In the genomic region with DNA sequence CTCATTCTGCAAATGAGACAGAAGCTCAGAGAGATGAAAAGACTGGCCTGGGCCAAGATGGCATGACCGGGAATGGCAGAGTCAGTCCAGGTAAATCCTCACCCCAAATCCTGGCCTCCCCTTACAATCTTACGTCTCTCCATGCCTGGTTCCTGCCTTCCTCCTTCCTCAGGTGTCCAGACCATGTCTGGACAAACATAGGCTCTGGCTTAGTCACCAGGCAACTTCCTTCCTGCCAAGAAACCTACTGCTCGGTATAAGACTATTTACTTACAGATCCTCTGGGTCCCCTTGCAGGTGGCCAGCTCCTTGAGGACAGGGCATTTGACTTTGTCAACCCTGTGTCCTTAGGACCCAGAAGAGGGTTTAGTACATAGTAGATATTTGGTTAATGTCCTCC, we compare ENCODE assay signal across 15 cellular contexts.
DNase-seq lines count a peak whose midpoint lies in the region; ATAC-seq and TF ChIP-seq lines count a peak whose summit lies in the region.
"Had no signal": no experiment of that assay in that cellular context is flagged by ENCODE, and none has a peak within 500 bp of the region (broad histone marks: within the 10 kb centered on the region; RNA-seq: fewer than 3 reads in every experiment).

No MANE protein-coding gene starts in this region.

- no peak for TF ChIP-seq RAD21 in HCT116 (IDR thresholded peaks at IDR 0.05; ENCODE audit: low read depth)

- peak overlapping the region; percentile 75 for H3K27ac Mint-ChIP-seq in glutamatergic neuron (ENCODE audit: unreplicated experiment)
- H3K27ac Mint-ChIP-seq: activated CD8-positive, alpha-beta T cell treated with anti-CD3 and anti-CD28 coated beads for 36 hours; CD14-positive monocyte had no signal

- H3K4me1 ChIP-seq in HCT116 (ENCODE audit: control insufficient read depth in 1 of 2, insufficient read depth in 2 of 2, low read length in 2 of 2): peaks cover 0 to 6% of the 10 kb centered on the region in 2 experiments; a peak in 1 of 4 replicates
- peaks cover 13% of the 10 kb centered on the region for H3K4me1 ChIP-seq in RWPE2 (ENCODE audit: insufficient read depth, poor library complexity, severe bottlenecking)
- peaks cover 0 to 21% (median 7%) of the 10 kb centered on the region in 4 donors for H3K4me1 ChIP-seq in sigmoid colon
- no peaks in the 10 kb centered on the region for H3K4me1 ChIP-seq in suprapubic skin
- H3K4me1 ChIP-seq in prostate gland (replicated peaks): no peaks in the 10 kb centered on the region
- H3K4me1 ChIP-seq in transverse colon: peaks cover 2 to 29% (median 15%) of the 10 kb centered on the region in 4 donors

- no peak for TF ChIP-seq EP300 in sigmoid colon (IDR thresholded peaks at IDR 0.05)
- no peak for TF ChIP-seq EP300 in suprapubic skin (IDR thresholded peaks at IDR 0.05)
- no peak for TF ChIP-seq EP300 in transverse colon (IDR thresholded peaks at IDR 0.05; ENCODE audit: low read depth)

- no peak overlapping the region for H3K9ac ChIP-seq in HCT116 (ENCODE audit: low read length)

- 38 to 55% methylated on average over 3 of the region's 3 CpGs for WGBS in sigmoid colon, 2 donors
- 72% methylated on average over 3 of the region's 3 CpGs for WGBS in suprapubic skin
- WGBS in prostate gland: 65% methylated on average over 3 of the region's 3 CpGs
- 59% methylated on average over 3 of the region's 3 CpGs; no CpG with 5 or more reads in 1 of the 2 donors for WGBS in transverse colon (ENCODE audit: low coverage in 1 of 2), 2 donors

- H3K27me3 ChIP-seq in HCT116 (ENCODE audit: insufficient read depth, low read length) (peaks cover 6% of the 10 kb centered on the region; the same call in 1 of the 2 replicates), RWPE2 (ENCODE audit: insufficient read depth, poor library complexity, severe bottlenecking) (no peaks in the 10 kb centered on the region), sigmoid colon (no peaks in the 10 kb centered on the region), suprapubic skin (no peaks in the 10 kb centered on the region), prostate gland (replicated peaks; ENCODE audit: insufficient read depth) (no peaks in the 10 kb centered on the region), transverse colon (no peaks in the 10 kb centered on the region)
- H3K27me3 ChIP-seq: ovary had no signal

- no peaks in the 10 kb centered on the region for H3K36me3 Mint-ChIP-seq in glutamatergic neuron (ENCODE audit: unreplicated experiment)
- H3K36me3 Mint-ChIP-seq: CD14-positive monocyte had no signal

- TF ChIP-seq POLR2A in HCT116 (IDR thresholded peaks at IDR 0.05; ENCODE audit: borderline replicate concordance, extremely low read depth, insufficient read depth, insufficient read length): no peak
- no peak for TF ChIP-seq POLR2A in sigmoid colon (IDR thresholded peaks at IDR 0.05)
- TF ChIP-seq POLR2A in suprapubic skin (IDR thresholded peaks at IDR 0.05): no peak
- no peak for TF ChIP-seq POLR2A in prostate gland (IDR thresholded peaks at IDR 0.05)
- TF ChIP-seq POLR2A in transverse colon (IDR thresholded peaks at IDR 0.05): no peak

- no peak overlapping the region for H2AFZ ChIP-seq in HCT116 (ENCODE audit: low read depth, low read length, poor library complexity, severe bottlenecking)

- H3K27me3 Mint-ChIP-seq in glutamatergic neuron (ENCODE audit: unreplicated experiment): peaks cover 3% of the 10 kb centered on the region

- RAD21 ChIA-PET in HCT116 (lab: Charles Lee; ENCODE audit: low non-redundant PET in 1 of 2, low total read pairs in 2 of 2, uncharacterized antibody in 2 of 2, unreplicated experiment in 2 of 2): no interaction called here

- intact Hi-C loops in HCT116 (cut with micrococcal nuclease): no loop called here
- intact Hi-C loops in sigmoid colon (cut with DNase I): no loop called here
- intact Hi-C loops in prostate gland (cut with DNase I): no loop called here
- intact Hi-C loops in transverse colon (cut with DNase I; ENCODE audit: low total_unique reads): no loop called here

- TF ChIP-seq CTCF in HCT116 (IDR thresholded peaks at IDR 0.05 in 2 of 3, conservative IDR thresholded peaks at IDR 0.05 in 1 of 3; ENCODE audit: borderline replicate concordance in 1 of 3, insufficient read depth in 1 of 3, low read depth in 2 of 3, low read length in 2 of 3) (no peak), RWPE2 (IDR thresholded peaks at IDR 0.05; ENCODE audit: poor library complexity, severe bottlenecking) (no peak), glutamatergic neuron (IDR thresholded peaks at IDR 0.05; ENCODE audit: partially characterized antibody, unreplicated experiment) (no peak), sigmoid colon (IDR thresholded peaks at IDR 0.05) (no peak), GM13976 (IDR thresholded peaks at IDR 0.05; ENCODE audit: borderline replicate concordance, control extremely low read depth, extremely low read depth, insufficient read depth, missing control alignments) (no peak), suprapubic skin (IDR thresholded peaks at IDR 0.05) (no peak), prostate gland (IDR thresholded peaks at IDR 0.05) (no peak), transverse colon (IDR thresholded peaks at IDR 0.05) (no peak)

- H3K4me3 Mint-ChIP-seq in glutamatergic neuron (ENCODE audit: unreplicated experiment): no peak overlapping the region
- H3K4me3 Mint-ChIP-seq: activated CD8-positive, alpha-beta T cell treated with anti-CD3 and anti-CD28 coated beads for 36 hours; CD14-positive monocyte had no signal

- H4K20me1 ChIP-seq in HCT116 (ENCODE audit: insufficient read depth): no peaks in the 10 kb centered on the region

- H3K9me3 ChIP-seq in HCT116 (ENCODE audit: control insufficient read depth in 1 of 2, insufficient read depth in 1 of 2, low read depth in 1 of 2, low read length in 2 of 2): no peaks in the 10 kb centered on the region
- no peaks in the 10 kb centered on the region for H3K9me3 ChIP-seq in RWPE2 (ENCODE audit: severe bottlenecking)
- no peaks in the 10 kb centered on the region for H3K9me3 ChIP-seq in sigmoid colon
- no peaks in the 10 kb centered on the region for H3K9me3 ChIP-seq in suprapubic skin
- H3K9me3 ChIP-seq in prostate gland: no peaks in the 10 kb centered on the region
- no peaks in the 10 kb centered on the region for H3K9me3 ChIP-seq in transverse colon
- H3K9me3 ChIP-seq: ovary had no signal

- no peak overlapping the region for H3K4me3 ChIP-seq in HCT116 (replicated peaks in 1 of 2; ENCODE audit: low read depth in 1 of 2, low read length in 2 of 2)
- H3K4me3 ChIP-seq in RWPE2 (ENCODE audit: severe bottlenecking): no peak overlapping the region
- no peak overlapping the region for H3K4me3 ChIP-seq in sigmoid colon
- no peak overlapping the region for H3K4me3 ChIP-seq in suprapubic skin
- H3K4me3 ChIP-seq in prostate gland: no peak overlapping the region
- no peak overlapping the region for H3K4me3 ChIP-seq in transverse colon
- H3K4me3 ChIP-seq: ovary had no signal

- peaks cover 26% of the 10 kb centered on the region for H3K4me1 Mint-ChIP-seq in glutamatergic neuron (ENCODE audit: low read depth, unreplicated experiment)
- H3K4me1 Mint-ChIP-seq: CD14-positive monocyte had no signal

- peak overlapping the region; percentile 11; the same call in 1 of the 2 replicates for H3K4me2 ChIP-seq in HCT116 (ENCODE audit: low read length)

- CTCF ChIA-PET in HCT116 (lab: Charles Lee): interaction anchor here (2.6 kb wide), 1 partner anchor 13 kb away, joined by 10 read pairs; no protein-coding TSS in a partner anchor

- H3K79me2 ChIP-seq in HCT116 (ENCODE audit: insufficient read depth, low read length): no peaks in the 10 kb centered on the region

- POLR2A ChIA-PET in HCT116 (lab: Charles Lee): no interaction called here

- H3K36me3 ChIP-seq in HCT116 (ENCODE audit: control insufficient read depth in 1 of 2, insufficient read depth in 2 of 2, low read length in 2 of 2): no peaks in the 10 kb centered on the region
- no peaks in the 10 kb centered on the region for H3K36me3 ChIP-seq in RWPE2 (ENCODE audit: low read depth)
- no peaks in the 10 kb centered on the region for H3K36me3 ChIP-seq in sigmoid colon
- no peaks in the 10 kb centered on the region for H3K36me3 ChIP-seq in suprapubic skin
- H3K36me3 ChIP-seq in prostate gland: no peaks in the 10 kb centered on the region
- no peaks in the 10 kb centered on the region for H3K36me3 ChIP-seq in transverse colon
- H3K36me3 ChIP-seq: ovary had no signal

- DNase-seq in HCT116 (ENCODE audit: low read depth, low spot score) (no peak), RWPE2 (ENCODE audit: low spot score) (no peak), glutamatergic neuron (no peak), sigmoid colon (peak; percentile 39), GM13976 (ENCODE audit: low spot score) (no peak), suprapubic skin (ENCODE audit: low spot score in 2 of 2) (no peak), prostate gland (ENCODE audit: low spot score) (no peak), transverse colon (no peak)
- DNase-seq: activated CD8-positive, alpha-beta T cell treated with anti-CD3 and anti-CD28 coated beads for 36 hours; GF-D8; midbrain; MV-4-11; NCI-H2171; ovary had no signal

- H3K9me2 ChIP-seq in HCT116 (ENCODE audit: insufficient read depth): no peaks in the 10 kb centered on the region

- peak; percentile 50; the same call in 1 of the 2 replicates for ATAC-seq in HCT116
- ATAC-seq in RWPE2 (ENCODE audit: low read depth): peak; percentile 93
- ATAC-seq: activated CD8-positive, alpha-beta T cell treated with anti-CD3 and anti-CD28 coated beads for 36 hours had no signal

- BruUV-seq in HCT116 (replicated peaks; lab: Mats Ljungman, UMichigan): no TSS peak

- in situ Hi-C loops in GM13976 (cut with MboI; ENCODE audit: low sequenced_read_pairs, unreplicated experiment): loop anchor here (10.0 kb wide), 1 partner anchor 440 kb away; no protein-coding TSS in a partner anchor
- in situ Hi-C loops in transverse colon (cut with MboI; ENCODE audit: low pct_ligation_motif_present in 1 of 4, low pct_unique_long_range_greater_than_20kb in 1 of 4, low sequenced_read_pairs in 3 of 4): no loop called here

- no peak overlapping the region for H3K27ac ChIP-seq in HCT116 (ENCODE audit: low read depth, low read length)
- no peak overlapping the region for H3K27ac ChIP-seq in RWPE2 (ENCODE audit: poor library complexity, severe bottlenecking)
- H3K27ac ChIP-seq in sigmoid colon: no peak overlapping the region
- H3K27ac ChIP-seq in suprapubic skin: no peak overlapping the region
- no peak overlapping the region for H3K27ac ChIP-seq in prostate gland
- peak overlapping the region in 1 of 4 donors; percentile 57 for H3K27ac ChIP-seq in transverse colon
- H3K27ac ChIP-seq: ovary had no signal

- H3K9me3 Mint-ChIP-seq in glutamatergic neuron (ENCODE audit: unreplicated experiment): peaks cover 9% of the 10 kb centered on the region
- H3K9me3 Mint-ChIP-seq: activated CD8-positive, alpha-beta T cell treated with anti-CD3 and anti-CD28 coated beads for 36 hours; CD14-positive monocyte had no signal

TF ChIP-seq in HCT116, 20 proteins besides CTCF, POLR2A, EP300 and RAD21:
- no peak for TF ChIP-seq TCF7L2 (IDR thresholded peaks at IDR 0.05; ENCODE audit: borderline replicate concordance, extremely low read depth, insufficient read depth, insufficient read length)
